Comparison of ENCODE assay signal across 1 cellular context in genomic region chr2:96273763-96274162, GRCh38.
TF ChIP-seq lines count a peak whose summit lies in the region.

No MANE protein-coding gene starts in this region.

TF ChIP-seq in endothelial cell of umbilical vein, 7 proteins besides CTCF, POLR2A, EP300 and RAD21:
- TF ChIP-seq POLR2AphosphoS5 (IDR thresholded peaks at IDR 0.05; ENCODE audit: insufficient read depth, low read depth, low read length) (no peak), MAX (IDR thresholded peaks at IDR 0.05; ENCODE audit: insufficient read depth, insufficient read length) (no peak)
